Comparison of ENCODE assay signal across 24 cellular contexts in genomic region chr1:193372553-193372952, GRCh38.
"Had no signal": no experiment of that assay in that cellular context is flagged by ENCODE, and none has a peak within 500 bp of the region (broad histone marks: within the 10 kb centered on the region; RNA-seq: fewer than 3 reads in every experiment).

No MANE protein-coding gene starts in this region.

- H3K27ac ChIP-seq: colonic mucosa, coronary artery, dorsolateral prefrontal cortex, epithelial cell of prostate, esophagus muscularis mucosa, esophagus squamous epithelium, foreskin keratinocyte, gastrocnemius medialis, gastroesophageal sphincter, heart left ventricle, heart right ventricle had no signal

- H3K27me3 ChIP-seq: colonic mucosa, dorsolateral prefrontal cortex, esophagus muscularis mucosa, esophagus squamous epithelium, foreskin keratinocyte, gastrocnemius medialis, gastroesophageal sphincter, heart left ventricle, heart right ventricle had no signal

- ATAC-seq: effector memory CD8-positive, alpha-beta T cell; esophagus mucosa; foreskin keratinocyte; gastrocnemius medialis; gastroesophageal sphincter; heart left ventricle; heart right ventricle had no signal

- H3K9me3 ChIP-seq: colonic mucosa, esophagus muscularis mucosa, esophagus squamous epithelium, gastrocnemius medialis had no signal

- H3K4me1 ChIP-seq: colonic mucosa, esophagus muscularis mucosa, esophagus squamous epithelium, foreskin keratinocyte, gastrocnemius medialis, gastroesophageal sphincter, heart right ventricle had no signal

- H3K36me3 ChIP-seq: colonic mucosa, esophagus muscularis mucosa, esophagus squamous epithelium, gastrocnemius medialis, gastroesophageal sphincter, heart left ventricle, heart right ventricle had no signal

- DNase-seq: colonic mucosa; cortex of kidney; dermis blood vessel endothelial cell; dorsolateral prefrontal cortex; effector CD4-positive, alpha-beta T cell; effector CD8-positive, alpha-beta T cell; effector memory CD4-positive, alpha-beta T cell; effector memory CD8-positive, alpha-beta T cell; endodermal cell; erythroblast; esophagus squamous epithelium; foreskin fibroblast; foreskin keratinocyte; foreskin melanocyte; gastrocnemius medialis; glutamatergic neuron; head of caudate nucleus; heart left ventricle; heart right ventricle had no signal

- H3K4me3 ChIP-seq: colonic mucosa, coronary artery, dorsolateral prefrontal cortex, esophagus muscularis mucosa, esophagus squamous epithelium, gastrocnemius medialis, gastroesophageal sphincter, heart left ventricle, heart right ventricle had no signal
